In genomic region chr5:470961-471749, GRCh38 we compare ENCODE assay signal across 9 cellular contexts. TPM values are rescaled to one million over a fixed set of nuclear protein-coding genes. Genes with fewer than 3 reads are reported as not detected.
DNase-seq lines count a peak whose midpoint lies in the region; ATAC-seq and TF ChIP-seq lines count a peak whose summit lies in the region.
"Had no signal": no experiment of that assay in that cellular context is flagged by ENCODE, and none has a peak within 500 bp of the region (broad histone marks: within the 10 kb centered on the region; RNA-seq: fewer than 3 reads in every experiment).

No MANE protein-coding gene starts in this region.

- no peak overlapping the region for H2BK5ac ChIP-seq in neuronal stem cell (ENCODE audit: low read length)

- H3K14ac ChIP-seq in neuronal stem cell (ENCODE audit: low read length): peak overlapping the region; percentile 25

- TF ChIP-seq CTCF in Caco-2 (IDR thresholded peaks at IDR 0.05; ENCODE audit: insufficient read depth in 1 of 2, low read depth in 1 of 2, low read length in 1 of 2, severe bottlenecking in 1 of 2, unreplicated experiment in 1 of 2) (no peak), NB4 (IDR thresholded peaks at IDR 0.05; ENCODE audit: low read depth, low read length) (no peak)

- H3K4ac ChIP-seq in neuronal stem cell (ENCODE audit: low read length): no peak overlapping the region

- no peak overlapping the region for H2BK15ac ChIP-seq in neuronal stem cell (ENCODE audit: low read length)

- peaks cover 21% of the 10 kb centered on the region for H3K36me3 Mint-ChIP-seq in Caco-2 (ENCODE audit: insufficient read depth, unreplicated experiment)
- peaks cover 42% of the 10 kb centered on the region for H3K36me3 Mint-ChIP-seq in dendritic cell treated with granulocyte-macrophage colony-stimulating factor and Interleukin-4, amounts not matched to agents 40 ng/mL and 50 ng/mL, for 4 days (ENCODE audit: low read depth)

- no peak overlapping the region for H4K91ac ChIP-seq in neuronal stem cell (ENCODE audit: low read depth, low read length, poor library complexity)

- peak overlapping the region; percentile 69 for H3K23ac ChIP-seq in neuronal stem cell (ENCODE audit: low read depth, low read length, poor library complexity)

- H3K9me3 Mint-ChIP-seq in Caco-2 (ENCODE audit: unreplicated experiment): no peaks in the 10 kb centered on the region
- no peaks in the 10 kb centered on the region for H3K9me3 Mint-ChIP-seq in dendritic cell treated with granulocyte-macrophage colony-stimulating factor and Interleukin-4, amounts not matched to agents 40 ng/mL and 50 ng/mL, for 4 days

- BruUV-seq in Caco-2 (replicated peaks; lab: Mats Ljungman, UMichigan): no TSS peak

- CTCF ChIA-PET in Caco-2 (lab: Charles Lee): interaction anchor here (1.0 to 1.9 kb wide), 3 partner anchors 24 to 150 kb away, joined by 3 to 9 read pairs (median 5); no protein-coding TSS in a partner anchor

- H3K36me3 ChIP-seq in Caco-2 (ENCODE audit: control insufficient read depth, insufficient read depth, low read length) (no peaks in the 10 kb centered on the region), neuronal stem cell (replicated peaks in 1 of 2; ENCODE audit: control insufficient read depth in 2 of 2, insufficient read depth in 2 of 2, low read length in 2 of 2) (peaks cover 6 to 36% of the 10 kb centered on the region in 2 donors)

- no peak overlapping the region for H3K4me2 ChIP-seq in neuronal stem cell (ENCODE audit: insufficient read depth, low read length, poor library complexity, severe bottlenecking)

- no CpG with 5 or more reads among the region's 31 CpGs for WGBS in neuronal stem cell (ENCODE audit: extremely low coverage in 2 of 2, insufficient read length in 2 of 2, insufficient replicate concordance in 1 of 2), 2 donors

- H3K4me1 Mint-ChIP-seq in Caco-2 (ENCODE audit: low read depth, unreplicated experiment): peaks cover 7% of the 10 kb centered on the region
- peaks cover 49% of the 10 kb centered on the region for H3K4me1 Mint-ChIP-seq in dendritic cell treated with granulocyte-macrophage colony-stimulating factor and Interleukin-4, amounts not matched to agents 40 ng/mL and 50 ng/mL, for 4 days (ENCODE audit: low read depth)

- H3K79me1 ChIP-seq in neuronal stem cell (ENCODE audit: low read depth, low read length): peaks cover 8% of the 10 kb centered on the region

- no peak overlapping the region for H2AFZ ChIP-seq in neuronal stem cell (ENCODE audit: low read length)

- no peaks in the 10 kb centered on the region for H3K4me1 ChIP-seq in Caco-2
- H3K4me1 ChIP-seq in neuronal stem cell (ENCODE audit: control insufficient read depth in 2 of 2, insufficient read depth in 1 of 2, low read depth in 1 of 2, low read length in 2 of 2): peaks cover 9 to 10% of the 10 kb centered on the region in 2 donors

- peak overlapping the region; percentile 98 for H3K4me3 ChIP-seq in Caco-2 (ENCODE audit: low read depth, low read length)
- H3K4me3 ChIP-seq in NB4 (ENCODE audit: low read depth, low read length): peak overlapping the region; percentile 69
- peak overlapping the region in 1 of 2 donors; percentile 86 for H3K4me3 ChIP-seq in neuronal stem cell (ENCODE audit: low read length in 2 of 2)

- no peak for DNase-seq in Caco-2
- no peak for DNase-seq in NB4 (ENCODE audit: low read depth)
- DNase-seq in neuronal stem cell (ENCODE audit: low spot score): no peak
- DNase-seq in NCI-H1105 (lab: John Stamatoyannopoulos, UW): no peak
- no peak for DNase-seq in NCI-H1436 treated with DMSO at 0.1 percent for 48 hours (lab: John Stamatoyannopoulos, UW)
- DNase-seq: amniotic stem cell had no signal

- H3K9ac ChIP-seq in neuronal stem cell (ENCODE audit: low read depth, low read length, poor library complexity): no peak overlapping the region

- POLR2A ChIA-PET in Caco-2 (lab: Charles Lee): interaction anchor here (0.6 kb wide), 1 partner anchor 25 kb away, joined by 4 read pairs; no protein-coding TSS in a partner anchor

- intact Hi-C loops in Caco-2 (cut with micrococcal nuclease; ENCODE audit: unreplicated experiment): no loop called here
- intact Hi-C loops in dendritic cell treated with granulocyte-macrophage colony-stimulating factor and Interleukin-4, amounts not matched to agents 40 ng/mL and 50 ng/mL, for 4 days (cut with micrococcal nuclease): loop anchor here (5.0 kb wide), 1 partner anchor 61 kb away; no protein-coding TSS in a partner anchor

- H4K8ac ChIP-seq in neuronal stem cell (ENCODE audit: low read depth, low read length): no peak overlapping the region

- H3K27ac ChIP-seq in neuronal stem cell (replicated peaks; ENCODE audit: low read length): no peak overlapping the region

- H3K9me3 ChIP-seq in Caco-2: no peaks in the 10 kb centered on the region
- no peaks in the 10 kb centered on the region for H3K9me3 ChIP-seq in neuronal stem cell (replicated peaks in 1 of 2; ENCODE audit: control insufficient read depth in 2 of 2, insufficient read depth in 1 of 2, low read depth in 1 of 2, low read length in 2 of 2)

- TF ChIP-seq POLR2A in NB4 (IDR thresholded peaks at IDR 0.05; ENCODE audit: extremely low read depth, insufficient read length): no peak

- H2BK120ac ChIP-seq in neuronal stem cell (ENCODE audit: low read depth, low read length): no peak overlapping the region

- H3K27ac Mint-ChIP-seq in Caco-2 (ENCODE audit: unreplicated experiment): no peak overlapping the region
- H3K27ac Mint-ChIP-seq in dendritic cell treated with granulocyte-macrophage colony-stimulating factor and Interleukin-4, amounts not matched to agents 40 ng/mL and 50 ng/mL, for 4 days: no peak overlapping the region

- H3K4me3 Mint-ChIP-seq in Caco-2 (ENCODE audit: unreplicated experiment): peak overlapping the region; percentile 85
- peak overlapping the region; percentile 6 for H3K4me3 Mint-ChIP-seq in dendritic cell treated with granulocyte-macrophage colony-stimulating factor and Interleukin-4, amounts not matched to agents 40 ng/mL and 50 ng/mL, for 4 days

- H2AK5ac ChIP-seq in neuronal stem cell (ENCODE audit: low read depth, low read length): no peak overlapping the region

- no peak overlapping the region for H3K18ac ChIP-seq in neuronal stem cell (ENCODE audit: low read length)

- H3K27me3 Mint-ChIP-seq in Caco-2 (ENCODE audit: insufficient read depth, unreplicated experiment): no peaks in the 10 kb centered on the region
- peaks cover 28% of the 10 kb centered on the region for H3K27me3 Mint-ChIP-seq in dendritic cell treated with granulocyte-macrophage colony-stimulating factor and Interleukin-4, amounts not matched to agents 40 ng/mL and 50 ng/mL, for 4 days

- no peak for ATAC-seq in GM21360 (IDR thresholded peaks at IDR 0.05; ENCODE audit: unreplicated experiment)
- no peak for ATAC-seq in GM21381 (IDR thresholded peaks at IDR 0.05; ENCODE audit: unreplicated experiment)

- H3K27me3 ChIP-seq in Caco-2 (replicated peaks; ENCODE audit: control insufficient read depth, insufficient read depth, low read length) (no peaks in the 10 kb centered on the region), neuronal stem cell (ENCODE audit: control insufficient read depth in 3 of 3, insufficient read depth in 3 of 3, low read depth in 1 of 3, low read length in 3 of 3) (peaks cover 0 to 23% (median 8%) of the 10 kb centered on the region in 3 experiments)

- H2BK12ac ChIP-seq in neuronal stem cell (ENCODE audit: low read length): peak overlapping the region; percentile 23

RNA-seq across cellular contexts. Expression of gene EXOC3, which starts 28.2 kb away (rescaled TPM):
- 41.9 and 44.5 TPM in 2 replicates for total RNA-seq in Caco-2 (2022)
- 18.9 TPM for polyA plus RNA-seq in neuronal stem cell (2013, experiment 1 of 2)
- polyA plus RNA-seq in neuronal stem cell (2013, experiment 2 of 2): 18.7 TPM

RNA-seq across cellular contexts. Expression of gene SLC9A3, which starts 53.1 kb away (rescaled TPM):
- 3.4 and 3.7 TPM in 2 replicates for total RNA-seq in Caco-2 (2022)
- polyA plus RNA-seq in neuronal stem cell (2013, experiment 1 of 2): 3.3 TPM
- polyA plus RNA-seq in neuronal stem cell (2013, experiment 2 of 2): 3.2 TPM
